1 cellular context compared by ENCODE assay signal in the genomic region with DNA sequence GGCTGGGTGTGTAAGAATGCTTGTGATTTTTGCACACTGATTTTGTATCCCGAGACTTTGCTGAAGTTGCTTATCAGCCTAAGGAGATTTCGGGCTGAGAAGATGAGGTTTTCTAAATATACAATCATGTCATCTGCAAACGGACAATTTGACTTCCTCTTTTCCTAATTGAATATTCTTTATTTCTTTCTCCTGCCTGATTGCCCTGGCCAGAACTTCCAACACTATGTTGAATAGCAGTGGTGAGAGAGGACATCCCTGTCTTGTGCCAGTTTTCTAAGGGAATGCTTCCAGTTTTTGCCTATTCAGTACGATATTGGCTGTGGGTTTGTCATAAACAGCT.
TF ChIP-seq lines count a peak whose summit lies in the region.

No MANE protein-coding gene starts in this region.

TF ChIP-seq in GM12878, 131 proteins besides CTCF, POLR2A, EP300 and RAD21:
- peak; percentile 63 for TF ChIP-seq SPI1 (IDR thresholded peaks at IDR 0.05; ENCODE audit: borderline replicate concordance, insufficient read depth, low read depth, low read length)
